ENCODE assay signal across 8 cellular contexts in the genomic region with DNA sequence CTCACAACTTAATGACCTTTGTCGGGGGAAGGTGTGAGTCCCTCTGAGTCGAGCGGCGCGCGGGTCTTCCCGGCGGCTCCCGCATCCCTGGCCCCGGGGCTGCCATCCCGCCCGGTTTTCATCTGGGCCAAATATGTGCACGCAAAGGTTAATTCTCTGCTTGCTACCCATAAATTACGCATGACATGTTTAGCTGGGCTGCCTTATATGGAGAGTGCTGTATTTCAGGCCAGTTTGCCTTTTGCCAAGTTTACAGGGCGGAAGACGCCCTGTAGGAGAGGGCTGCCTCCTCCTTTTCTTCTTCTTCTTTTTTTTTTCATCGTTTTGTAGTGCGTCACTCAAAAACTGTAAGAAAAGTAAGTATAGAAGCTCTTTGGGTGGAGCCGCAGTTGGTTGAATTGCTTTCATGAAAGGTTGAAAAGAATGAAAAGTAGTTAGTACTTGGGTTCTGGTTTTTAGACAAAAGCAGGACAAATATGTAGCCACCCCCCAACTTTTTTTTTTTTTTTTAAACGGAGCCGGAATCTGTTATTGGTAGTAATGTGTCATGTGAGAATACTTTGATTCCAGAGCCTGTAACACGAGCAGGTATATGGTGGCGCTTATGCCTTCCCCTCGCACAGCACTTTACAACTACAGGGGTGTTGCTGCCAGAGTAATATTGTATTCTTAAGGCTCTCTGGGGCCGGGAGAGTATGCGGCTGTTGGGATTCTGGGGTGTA. TPM values are rescaled to one million over a fixed set of nuclear protein-coding genes. Genes with fewer than 3 reads are reported as not detected.
DNase-seq lines count a peak whose midpoint lies in the region; ATAC-seq, FAIRE-seq and TF ChIP-seq lines count a peak whose summit lies in the region.

No MANE protein-coding gene starts in this region.

- no peak for TF ChIP-seq CTCF in VCaP (conservative IDR thresholded peaks at IDR 0.05)
- TF ChIP-seq CTCF in H1 (IDR thresholded peaks at IDR 0.05; ENCODE audit: control extremely low read depth in 1 of 3, insufficient read depth in 1 of 3, low read depth in 1 of 3, low read length in 3 of 3), result no peak
- TF ChIP-seq CTCF in thyroid gland (IDR thresholded peaks at IDR 0.05), result no peak

- no peaks in the 10 kb centered on the region for H3K27me3 Mint-ChIP-seq in activated CD4-positive, alpha-beta T cell treated with anti-CD3 and anti-CD28 coated beads for 36 hours

- no peak overlapping the region for H2BK20ac ChIP-seq in H1 (ENCODE audit: low read length)

- intact Hi-C loops in activated CD4-positive, alpha-beta T cell treated with anti-CD3 and anti-CD28 coated beads for 36 hours (cut with DNase I, micrococcal nuclease), result loop anchor here (1.0 to 10.0 kb wide), 10 partner anchors 10 to 1507 kb away; a partner anchor contains a TSS
- intact Hi-C loops in thyroid gland (cut with DNase I), result loop anchor here (10.0 kb wide), 1 partner anchor 175 kb away; no protein-coding TSS in a partner anchor

- H3K4me3 ChIP-seq in H1 (ENCODE audit: extremely low read depth in 1 of 4, insufficient read depth in 2 of 4, low read depth in 3 of 4, low read length in 4 of 4) (peak overlapping the region; percentile 66 to 86 (median 76)), thyroid gland (replicated peaks in 1 of 3) (peak overlapping the region; percentile 93 to 95 (median 95))

- ATAC-seq in activated CD4-positive, alpha-beta T cell treated with anti-CD3 and anti-CD28 coated beads for 36 hours, result peak; percentile 34
- ATAC-seq in HG02852 (IDR thresholded peaks at IDR 0.05; ENCODE audit: unreplicated experiment), result peak; percentile 26

- H3K36me3 ChIP-seq in H1 (ENCODE audit: control insufficient read depth in 2 of 4, insufficient read depth in 4 of 4, low read length in 3 of 4) (no peaks in the 10 kb centered on the region), thyroid gland (no peaks in the 10 kb centered on the region)

- H2BK15ac ChIP-seq in H1 (ENCODE audit: low read length), result no peak overlapping the region; the same call in 1 of the 2 replicates

- no peaks in the 10 kb centered on the region; the same call in 1 of the 2 replicates for H3K79me1 ChIP-seq in H1 (ENCODE audit: low read depth, low read length)

- no peaks in the 10 kb centered on the region; the same call in 1 of the 2 replicates for H3K23me2 ChIP-seq in H1 (ENCODE audit: low read depth, low read length)

- H4K8ac ChIP-seq in H1 (ENCODE audit: extremely low read depth, insufficient read depth, low read length), result peak overlapping the region; percentile 82

- no peaks in the 10 kb centered on the region for H4K20me1 ChIP-seq in H1 (replicated peaks in 1 of 2; ENCODE audit: control insufficient read depth in 1 of 2, insufficient read depth in 2 of 2, low read length in 2 of 2)

- H3K9me3 ChIP-seq in H1 (ENCODE audit: insufficient read depth in 2 of 2, low read depth in 1 of 2, low read length in 1 of 2), result no peaks in the 10 kb centered on the region
- no peaks in the 10 kb centered on the region for H3K9me3 ChIP-seq in thyroid gland

- no peak overlapping the region for H3K56ac ChIP-seq in H1 (replicated peaks; ENCODE audit: insufficient read length, low read depth, low read length)

- peaks cover 0 to 4% (median under 1%) of the 10 kb centered on the region in 4 experiments; a peak in 4 of 7 replicates for H3K4me1 ChIP-seq in H1 (replicated peaks in 1 of 4; ENCODE audit: control insufficient read depth in 3 of 4, insufficient read depth in 4 of 4, low read length in 3 of 4)
- peaks cover 26 to 27% of the 10 kb centered on the region in 2 donors for H3K4me1 ChIP-seq in thyroid gland

- no peak overlapping the region for H3K14ac ChIP-seq in H1 (ENCODE audit: insufficient read length)

- peaks cover 0 to 48% of the 10 kb centered on the region in 2 experiments; a peak in 2 of 4 replicates for H3K79me2 ChIP-seq in H1 (ENCODE audit: control insufficient read depth in 1 of 2, insufficient read depth in 2 of 2, low read length in 2 of 2)

- no peak overlapping the region for H2BK5ac ChIP-seq in H1 (ENCODE audit: low read depth, low read length)

- FAIRE-seq in H1 (lab: Jason Lieb, UNC), result no peak

- no peak overlapping the region for H2AK5ac ChIP-seq in H1 (ENCODE audit: low read depth, low read length)

- no peak overlapping the region for H4K91ac ChIP-seq in H1 (replicated peaks; ENCODE audit: insufficient read length, low read length)

- peaks cover 47% of the 10 kb centered on the region for H3K4me1 Mint-ChIP-seq in activated CD4-positive, alpha-beta T cell treated with anti-CD3 and anti-CD28 coated beads for 36 hours

- CTCF ChIA-PET in activated CD4-positive, alpha-beta T cell treated with anti-CD3 and anti-CD28 coated beads for 36 hours (lab: Charles Lee), result interaction anchor here (0.7 to 2.5 kb wide), 4 partner anchors 11 to 36 kb away, joined by 3 to 16 read pairs (median 5); no protein-coding TSS in a partner anchor
- CTCF ChIA-PET in H1 (lab: Charles Lee; ENCODE audit: partially characterized antibody), result interaction anchor here (2.6 kb wide), 1 partner anchor 174 kb away, joined by 7 read pairs; no protein-coding TSS in a partner anchor

- peaks cover 0 to 17% (median 7%) of the 10 kb centered on the region in 4 experiments; a peak in 4 of 7 replicates for H3K27me3 ChIP-seq in H1 (replicated peaks in 1 of 4; ENCODE audit: control insufficient read depth in 3 of 4, extremely low read depth in 1 of 4, insufficient read depth in 3 of 4, low read length in 3 of 4)
- no peaks in the 10 kb centered on the region for H3K27me3 ChIP-seq in thyroid gland

- TF ChIP-seq RAD21 in H1 (IDR thresholded peaks at IDR 0.05 in 1 of 2, conservative IDR thresholded peaks at IDR 0.05 in 1 of 2; ENCODE audit: low read depth in 2 of 2, low read length in 2 of 2), result no peak

- TF ChIP-seq EP300 in H1 (IDR thresholded peaks at IDR 0.05; ENCODE audit: borderline replicate concordance in 1 of 2, low read depth in 2 of 2, low read length in 2 of 2), result no peak

- WGBS in H1 (ENCODE audit: extremely low coverage in 1 of 2, insufficient coverage in 1 of 2, insufficient read length in 1 of 2, insufficient replicate concordance in 2 of 2, low coverage in 1 of 2, low lambda C conversion rate in 2 of 2, missing lambda C conversion rate in 1 of 2), 2 experiments, result 1% methylated on average over 25 of the region's 26 CpGs; no CpG with 5 or more reads in 1 of the 2 experiments
- WGBS in thyroid gland, 2 donors, result 0% methylated on average over 14 to 26 of the region's 26 CpGs

- no peak overlapping the region for H4K5ac ChIP-seq in H1 (ENCODE audit: insufficient read length, low read depth, low read length)

- peak overlapping the region; percentile 79 for H3K4me3 Mint-ChIP-seq in activated CD4-positive, alpha-beta T cell treated with anti-CD3 and anti-CD28 coated beads for 36 hours

- no peak overlapping the region for H3K4ac ChIP-seq in H1 (replicated peaks; ENCODE audit: insufficient read length, low read depth, low read length)

- no peak for TF ChIP-seq POLR2A in H1 (IDR thresholded peaks at IDR 0.05; ENCODE audit: control extremely low read depth in 1 of 2, low read depth in 2 of 2, low read length in 2 of 2)
- TF ChIP-seq POLR2A in thyroid gland (IDR thresholded peaks at IDR 0.05), result peak in 1 of 2 donors; percentile 63

- H3K27ac Mint-ChIP-seq in activated CD4-positive, alpha-beta T cell treated with anti-CD3 and anti-CD28 coated beads for 36 hours, result peak overlapping the region; percentile 99

- POLR2A ChIA-PET in activated CD4-positive, alpha-beta T cell treated with anti-CD3 and anti-CD28 coated beads for 36 hours (lab: Charles Lee), result interaction anchor here (0.8 to 2.4 kb wide), 12 partner anchors 9 to 76 kb away, joined by 3 to 15 read pairs (median 7); no protein-coding TSS in a partner anchor
- POLR2A ChIA-PET in H1 (lab: Charles Lee; ENCODE audit: partially characterized antibody), result interaction anchor here (0.6 to 1.5 kb wide), 5 partner anchors 11 to 250 kb away, joined by 3 read pairs; no protein-coding TSS in a partner anchor

- peaks cover 40% of the 10 kb centered on the region for H3K36me3 Mint-ChIP-seq in activated CD4-positive, alpha-beta T cell treated with anti-CD3 and anti-CD28 coated beads for 36 hours (ENCODE audit: low read depth)

- peak overlapping the region; percentile 80 to 91 for H3K4me2 ChIP-seq in H1 (ENCODE audit: insufficient read depth in 1 of 2, low read depth in 2 of 2, low read length in 2 of 2)

- no peak overlapping the region for H2BK12ac ChIP-seq in H1 (ENCODE audit: low read depth, low read length)

- H3K9me3 Mint-ChIP-seq in activated CD4-positive, alpha-beta T cell treated with anti-CD3 and anti-CD28 coated beads for 36 hours (ENCODE audit: low read depth), result no peaks in the 10 kb centered on the region

- peak overlapping the region; percentile 48 to 71 (median 60) for H3K9ac ChIP-seq in H1 (replicated peaks in 1 of 4; ENCODE audit: extremely low read depth in 1 of 4, low read depth in 3 of 4, low read length in 3 of 4)

- H3K18ac ChIP-seq in H1 (ENCODE audit: extremely low read depth, low read length), result peak overlapping the region; percentile 55; the same call in 1 of the 2 replicates

- 0 out of 2 replicates have a peak overlapping the region, but pooled peaks have one; percentile 85 for H2AFZ ChIP-seq in H1 (ENCODE audit: low read length)

- H3K23ac ChIP-seq in H1 (ENCODE audit: insufficient read length), result no peak overlapping the region

- no peak overlapping the region for H2BK120ac ChIP-seq in H1 (replicated peaks; ENCODE audit: low read depth, low read length)

- DNase-seq in activated CD4-positive, alpha-beta T cell treated with anti-CD3 and anti-CD28 coated beads for 36 hours, result peak; percentile 59
- DNase-seq in activated CD4-positive, alpha-beta T cell treated with anti-CD3 and anti-CD28 coated beads for 48 hours, result no peak
- DNase-seq in NCI-H2029 (lab: John Stamatoyannopoulos, UW) (peak; percentile 72), H1 (ENCODE audit: low read depth in 1 of 2, low spot score in 2 of 2) (no peak), mesenteric fat pad (ENCODE audit: low spot score) (peak; percentile 90), thyroid gland (peak; percentile 45 to 47)

- peak overlapping the region; percentile 97 for H3K27ac ChIP-seq in VCaP
- H3K27ac ChIP-seq in H1 (ENCODE audit: low read depth, low read length), result no peak overlapping the region
- peak overlapping the region; percentile 94 to 99 (median 99) for H3K27ac ChIP-seq in thyroid gland

TF ChIP-seq in H1, 55 proteins besides CTCF, POLR2A, EP300 and RAD21 (continues in another document):
- peak; percentile 85 for TF ChIP-seq KDM4A (IDR thresholded peaks at IDR 0.05; ENCODE audit: low read depth, low read length, severe bottlenecking)

RNA-seq across cellular contexts. Expression of a gene that starts 0.9 kb away (rescaled TPM):
- total RNA-seq in activated CD4-positive, alpha-beta T cell treated with anti-CD3 and anti-CD28 coated beads for 36 hours, result 100 to 1,000 TPM; 317 to 481 TPM
- 16.1 and 16.4 TPM in 2 replicates for total RNA-seq in H1 (2021; fragmentation: NEBNext Ultra II Directional; extraction: Animal tissue kit (Norgen Biotek cat#: 25700))
- 5.0 TPM in 2 replicates for polyA plus RNA-seq in H1 (2011; rRNA removed)
- 4.4 TPM for polyA plus RNA-seq in H1 (2011; cell fraction: cytosol; rRNA removed)
- 7.4 TPM for polyA plus RNA-seq in H1 (2011; cell fraction: nucleus; rRNA removed)
- polyA plus RNA-seq in H1 (2012, experiment 1 of 2), result 4.3 to 8.6 TPM (median 7.5 TPM) in 4 replicates
- polyA plus RNA-seq in H1 (2012, experiment 2 of 2), result 0.39 TPM
- 6.3 TPM for polyA plus RNA-seq in H1 (2013, experiment 1 of 2)
- polyA plus RNA-seq in H1 (2013, experiment 2 of 2), result 6.4 TPM
- polyA minus RNA-seq in H1 (2011; rRNA and poly(A)+ RNA removed), result 43.2 and 45.6 TPM in 2 replicates
- polyA minus RNA-seq in H1 (2011; cell fraction: cytosol; rRNA and poly(A)+ RNA removed), result 16.0 TPM
- 54.6 TPM for polyA minus RNA-seq in H1 (2011; cell fraction: nucleus; rRNA and poly(A)+ RNA removed)
- total RNA-seq in mesenteric fat pad, result 284 TPM
- 100 to 1,000 TPM; 190 to 279 (median 216) TPM for total RNA-seq in thyroid gland

Comparison
In these comparisons a context has a peak if more than half of its experiments do, and no peak if none do; other contexts are left out.
1. DNase-seq: peak in activated CD4-positive, alpha-beta T cell treated with anti-CD3 and anti-CD28 coated beads for 36 hours (single experiment), NCI-H2029 (single experiment), mesenteric fat pad (single experiment) and thyroid gland (2 of 2); none in activated CD4-positive, alpha-beta T cell treated with anti-CD3 and anti-CD28 coated beads for 48 hours (single experiment) and H1 (0 of 2).
2. RNA of a gene that starts 0.9 kb away (total RNA-seq): 317 to 481 TPM in activated CD4-positive, alpha-beta T cell treated with anti-CD3 and anti-CD28 coated beads for 36 hours, 284 TPM in mesenteric fat pad (single experiment) and 190 to 279 TPM in thyroid gland; 16.1 to 16.4 TPM in H1; every median in the first group is over 10 times any median in the second.